ENCODE assay signal across 10 cellular contexts in the genomic region with DNA sequence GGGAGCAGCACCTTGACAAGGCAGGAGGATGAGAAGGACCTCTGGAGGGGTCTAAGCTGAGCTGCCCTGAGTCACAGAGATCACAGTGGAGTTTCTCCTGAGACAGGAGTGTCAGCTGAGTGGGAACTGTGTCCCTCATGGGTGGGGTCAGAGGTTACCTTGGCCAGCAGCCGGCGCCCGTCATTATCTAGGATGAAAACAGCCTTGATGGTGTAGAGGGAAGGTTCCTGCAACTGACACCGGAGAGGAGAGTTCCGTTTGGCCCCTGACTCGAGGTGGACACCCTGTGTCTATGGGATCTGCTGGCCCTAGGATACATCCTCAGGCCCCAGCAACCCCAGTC. TPM values are rescaled to one million over a fixed set of nuclear protein-coding genes. Genes with fewer than 3 reads are reported as not detected.
A peak's percentile ranks its signal among the peaks of the same experiment; 100 is the strongest.
DNase-seq lines count a peak whose midpoint lies in the region; ATAC-seq and TF ChIP-seq lines count a peak whose summit lies in the region.
"Had no signal": no experiment of that assay in that cellular context is flagged by ENCODE, and none has a peak within 500 bp of the region (broad histone marks: within the 10 kb centered on the region; RNA-seq: fewer than 3 reads in every experiment).

No MANE protein-coding gene starts in this region.

- H3K9me3 ChIP-seq in mammary epithelial cell (replicated peaks; ENCODE audit: insufficient read depth, low read length) = no peaks in the 10 kb centered on the region
- no peaks in the 10 kb centered on the region for H3K9me3 ChIP-seq in mesodermal cell (ENCODE audit: control insufficient read depth, low read length)

- no peaks in the 10 kb centered on the region for H3K9me3 Mint-ChIP-seq in activated naive CD4-positive, alpha-beta T cell treated with anti-CD3 and anti-CD28 coated beads, Interleukin-2, amount 10 ng/mL, durations not matched to agents 7 days and 5 days
- H3K9me3 Mint-ChIP-seq in type B pancreatic cell = no peaks in the 10 kb centered on the region

- no peak for DNase-seq in activated naive CD4-positive, alpha-beta T cell treated with anti-CD3 and anti-CD28 coated beads, Interleukin-2, amount 10 ng/mL, durations not matched to agents 7 days and 5 days
- DNase-seq in activated naive CD4-positive, alpha-beta T cell treated with Interleukin-2 at 50 U/mL for 16 hours = no peak
- DNase-seq in mammary epithelial cell (no peak), type B pancreatic cell (ENCODE audit: extremely low spot score, unreplicated experiment) (no peak), NCI-H2196 treated with DMSO at 0.1 percent for 48 hours (lab: John Stamatoyannopoulos, UW; ENCODE audit: unreplicated experiment) (no peak), kidney tubule cell (ENCODE audit: low spot score) (no peak)
- DNase-seq: T1000 had no signal

- peak overlapping the region; percentile 77 for H3K4me3 Mint-ChIP-seq in activated naive CD4-positive, alpha-beta T cell treated with anti-CD3 and anti-CD28 coated beads, Interleukin-2, amount 10 ng/mL, durations not matched to agents 7 days and 5 days
- peak overlapping the region; percentile 82 for H3K4me3 Mint-ChIP-seq in type B pancreatic cell

- in situ Hi-C loops in mammary epithelial cell (cut with MboI; ENCODE audit: low sequenced_read_pairs in 2 of 2) = no loop called here

- H3K36me3 ChIP-seq in mammary epithelial cell (ENCODE audit: insufficient read depth, low read length) = no peaks in the 10 kb centered on the region
- H3K36me3 ChIP-seq in mesodermal cell (ENCODE audit: control insufficient read depth, insufficient read depth, low read length) = no peaks in the 10 kb centered on the region

- H3K79me2 ChIP-seq in mammary epithelial cell (ENCODE audit: insufficient read depth, low read length) = no peaks in the 10 kb centered on the region

- no peaks in the 10 kb centered on the region for H4K20me1 ChIP-seq in mammary epithelial cell (ENCODE audit: insufficient read depth, low read length)

- peaks cover 18% of the 10 kb centered on the region for H3K4me1 Mint-ChIP-seq in activated naive CD4-positive, alpha-beta T cell treated with anti-CD3 and anti-CD28 coated beads, Interleukin-2, amount 10 ng/mL, durations not matched to agents 7 days and 5 days
- no peaks in the 10 kb centered on the region for H3K4me1 Mint-ChIP-seq in type B pancreatic cell (ENCODE audit: unreplicated experiment)

- intact Hi-C loops in mammary epithelial cell (cut with micrococcal nuclease) = no loop called here

- H3K27ac ChIP-seq in mammary epithelial cell (ENCODE audit: insufficient read depth, low read depth, low read length) = no peak overlapping the region
- no peak overlapping the region for H3K27ac ChIP-seq in mesodermal cell (ENCODE audit: low read depth, low read length, severe bottlenecking)
- H3K27ac ChIP-seq: epithelial cell of prostate had no signal

- H3K27me3 ChIP-seq in mammary epithelial cell (ENCODE audit: insufficient read depth, low read length) = no peaks in the 10 kb centered on the region

- H3K27ac Mint-ChIP-seq in activated naive CD4-positive, alpha-beta T cell treated with anti-CD3 and anti-CD28 coated beads, Interleukin-2, amount 10 ng/mL, durations not matched to agents 7 days and 5 days = no peak overlapping the region
- no peak overlapping the region for H3K27ac Mint-ChIP-seq in type B pancreatic cell

- CTCF ChIA-PET in activated naive CD4-positive, alpha-beta T cell treated with anti-CD3 and anti-CD28 coated beads, Interleukin-2, amount 10 ng/mL, durations not matched to agents 7 days and 5 days (lab: Charles Lee) = interaction anchor here (0.9 to 4.2 kb wide), 13 partner anchors 8 to 90 kb away, joined by 3 to 36 read pairs (median 5); partner anchors contain the start of gene NFE2L1
- CTCF ChIA-PET in mammary epithelial cell (lab: Charles Lee; ENCODE audit: low non-redundant PET) = no interaction called here

- dilution Hi-C loops in mammary epithelial cell (cut with HindIII; ENCODE audit: low sequenced_read_pairs) = no loop called here

- H3K36me3 Mint-ChIP-seq in activated naive CD4-positive, alpha-beta T cell treated with anti-CD3 and anti-CD28 coated beads, Interleukin-2, amount 10 ng/mL, durations not matched to agents 7 days and 5 days = no peaks in the 10 kb centered on the region
- no peaks in the 10 kb centered on the region for H3K36me3 Mint-ChIP-seq in type B pancreatic cell

- 93% methylated on average over 6 of the region's 6 CpGs for WGBS in mammary epithelial cell (ENCODE audit: low coverage, missing lambda C conversion rate)
- 83% methylated on average over 6 of the region's 6 CpGs; no CpG with 5 or more reads in 1 of the 2 experiments for WGBS in mesodermal cell (ENCODE audit: insufficient coverage in 2 of 2), 2 experiments

- no TSS peak for BruUV-seq in mammary epithelial cell (replicated peaks; lab: Mats Ljungman, UMichigan)

- H3K27me3 Mint-ChIP-seq in activated naive CD4-positive, alpha-beta T cell treated with anti-CD3 and anti-CD28 coated beads, Interleukin-2, amount 10 ng/mL, durations not matched to agents 7 days and 5 days = peaks cover 86% of the 10 kb centered on the region
- H3K27me3 Mint-ChIP-seq in type B pancreatic cell = peaks cover 61% of the 10 kb centered on the region

- no peak overlapping the region for H3K9ac ChIP-seq in mammary epithelial cell (ENCODE audit: insufficient read depth, low read length)

- H2AFZ ChIP-seq in mammary epithelial cell (ENCODE audit: low read depth, low read length) = peak overlapping the region; percentile 95

- H3K4me2 ChIP-seq in mammary epithelial cell (ENCODE audit: insufficient read depth, low read depth, low read length) = peak overlapping the region; percentile 93

- no peak for ATAC-seq in GM19463 (IDR thresholded peaks at IDR 0.05; ENCODE audit: unreplicated experiment)

- no peak for TF ChIP-seq CTCF in mammary epithelial cell (conservative IDR thresholded peaks at IDR 0.05 in 1 of 2, IDR thresholded peaks at IDR 0.05 in 1 of 2; ENCODE audit: extremely low read depth in 1 of 2, insufficient read depth in 1 of 2, low read depth in 1 of 2, low read length in 2 of 2)
- no peak for TF ChIP-seq CTCF in type B pancreatic cell (conservative IDR thresholded peaks at IDR 0.05)

- peaks cover 11% of the 10 kb centered on the region for H3K4me1 ChIP-seq in mammary epithelial cell (ENCODE audit: insufficient read depth, low read length)
- H3K4me1 ChIP-seq in mesodermal cell (ENCODE audit: control insufficient read depth, insufficient read depth, low read length, poor library complexity, severe bottlenecking) = no peaks in the 10 kb centered on the region

- H3K4me3 ChIP-seq in mammary epithelial cell (replicated peaks in 1 of 3; ENCODE audit: insufficient read depth in 1 of 3, low read depth in 2 of 3, low read length in 3 of 3) (peak overlapping the region in 2 of 3 experiments; percentile 50 to 65), mesodermal cell (ENCODE audit: extremely low read depth, insufficient read depth, low read length, poor library complexity, severe bottlenecking) (peak overlapping the region; percentile 43)

RNA-seq across cellular contexts. Expression of gene COPZ2, which starts 0.9 kb away (rescaled TPM):
- total RNA-seq in mammary epithelial cell (10 to 100 TPM; 11.2 to 46.2 TPM), type B pancreatic cell (ENCODE audit: low replicate concordance) (1.9 and 5.7 TPM in 2 replicates)
- polyA plus RNA-seq in mammary epithelial cell = 15.6 TPM
- 14.1 TPM for polyA minus RNA-seq in mammary epithelial cell
- 5.7 TPM for polyA plus RNA-seq in mesodermal cell (2013, experiment 1 of 2)
- 8.0 TPM for polyA plus RNA-seq in mesodermal cell (2013, experiment 2 of 2)

RNA-seq across cellular contexts. Expression of gene NFE2L1, which starts 11.5 kb away (rescaled TPM):
- total RNA-seq in mammary epithelial cell = 100 to 1,000 TPM; 283 to 291 TPM
- 138 TPM for polyA plus RNA-seq in mammary epithelial cell
- polyA minus RNA-seq in mammary epithelial cell = 315 TPM
- polyA plus RNA-seq in mesodermal cell (2013, experiment 1 of 2) = 143 TPM
- polyA plus RNA-seq in mesodermal cell (2013, experiment 2 of 2) = 107 TPM
- total RNA-seq in type B pancreatic cell (ENCODE audit: low replicate concordance) = 99.1 and 111 TPM in 2 replicates
